Comparison of ENCODE assay signal across 6 cellular contexts in the genomic region with DNA sequence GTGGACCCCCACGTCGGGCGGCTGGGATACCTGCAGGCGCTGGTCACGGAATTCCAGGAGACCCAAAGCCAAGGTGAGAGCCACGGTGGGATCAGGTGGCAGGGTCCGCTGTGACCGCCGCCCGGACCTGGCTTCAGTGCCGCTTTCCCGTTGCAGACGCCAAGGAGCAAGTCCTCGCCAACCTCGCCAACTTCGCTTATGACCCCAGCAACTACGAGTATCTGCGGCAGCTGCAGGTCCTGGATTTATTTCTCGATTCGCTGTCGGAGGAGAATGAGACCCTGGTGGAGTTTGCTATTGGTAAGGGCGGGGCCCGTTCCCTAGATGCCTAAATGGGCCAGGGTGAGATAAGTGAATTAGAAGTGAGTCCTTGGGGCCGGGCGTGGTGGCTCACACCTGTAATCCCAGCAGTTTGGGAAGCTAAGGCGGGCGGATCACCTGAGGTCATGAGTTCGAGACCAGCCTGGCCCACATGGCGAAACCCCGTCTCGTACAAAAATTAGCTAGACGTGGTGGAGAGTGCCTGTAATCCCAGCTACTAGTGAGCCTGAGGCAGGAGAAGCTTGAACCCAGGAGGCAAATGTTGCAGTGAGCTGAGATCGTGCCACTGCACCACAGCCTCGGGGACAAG. TPM values are rescaled to one million over a fixed set of nuclear protein-coding genes. Genes with fewer than 3 reads are reported as not detected.
DNase-seq lines count a peak whose midpoint lies in the region; ATAC-seq and TF ChIP-seq lines count a peak whose summit lies in the region.

No MANE protein-coding gene starts in this region.

- H3K36me3 Mint-ChIP-seq in HFFc6 (ENCODE audit: low read depth): peaks cover 16% of the 10 kb centered on the region
- H3K36me3 Mint-ChIP-seq in activated T-helper 17 cell treated with anti-CD3 and anti-CD28 coated beads, Interleukin-2, amount 50 U/mL, for 72 hours (ENCODE audit: low read depth): peaks cover 28% of the 10 kb centered on the region
- H3K36me3 Mint-ChIP-seq in mesothelial cell of epicardium: peaks cover 12% of the 10 kb centered on the region

- ATAC-seq in activated T-helper 17 cell treated with anti-CD3 and anti-CD28 coated beads, Interleukin-2, amount 50 U/mL, for 72 hours (replicated peaks): no peak

- H3K4me3 Mint-ChIP-seq in HFFc6 (peak overlapping the region; percentile 93), mesothelial cell of epicardium (peak overlapping the region; percentile 82)
- H3K4me3 Mint-ChIP-seq in activated T-helper 17 cell treated with anti-CD3 and anti-CD28 coated beads, Interleukin-2, amount 50 U/mL, for 72 hours: peak overlapping the region; percentile 90

- peaks cover 5% of the 10 kb centered on the region; the same call in 1 of the 2 replicates for H3K27me3 Mint-ChIP-seq in HFFc6 (ENCODE audit: insufficient read depth)
- no peaks in the 10 kb centered on the region for H3K27me3 Mint-ChIP-seq in activated T-helper 17 cell treated with anti-CD3 and anti-CD28 coated beads, Interleukin-2, amount 50 U/mL, for 72 hours
- peaks cover 7% of the 10 kb centered on the region for H3K27me3 Mint-ChIP-seq in mesothelial cell of epicardium (ENCODE audit: low read depth)

- no peak for DNase-seq in HFFc6
- DNase-seq in mesothelial cell of epicardium (ENCODE audit: low spot score in 2 of 2, unreplicated experiment in 2 of 2): no peak
- no peak for DNase-seq in NCI-H524 treated with DMSO at 0.1 percent for 48 hours (lab: John Stamatoyannopoulos, UW)
- no peak for DNase-seq in NCI-H2196 (lab: John Stamatoyannopoulos, UW; ENCODE audit: unreplicated experiment)
- DNase-seq in NAMALWA (ENCODE audit: low spot score): no peak

- H3K4me1 Mint-ChIP-seq in HFFc6 (ENCODE audit: low read depth) (peaks cover 40% of the 10 kb centered on the region), mesothelial cell of epicardium (peaks cover 18% of the 10 kb centered on the region)
- H3K4me1 Mint-ChIP-seq in activated T-helper 17 cell treated with anti-CD3 and anti-CD28 coated beads, Interleukin-2, amount 50 U/mL, for 72 hours: peaks cover 28% of the 10 kb centered on the region

- no peaks in the 10 kb centered on the region for H3K9me3 Mint-ChIP-seq in HFFc6
- no peaks in the 10 kb centered on the region for H3K9me3 Mint-ChIP-seq in activated T-helper 17 cell treated with anti-CD3 and anti-CD28 coated beads, Interleukin-2, amount 50 U/mL, for 72 hours
- no peaks in the 10 kb centered on the region for H3K9me3 Mint-ChIP-seq in mesothelial cell of epicardium

- TF ChIP-seq CTCF in HFFc6 (IDR thresholded peaks at IDR 0.05): no peak
- no peak for TF ChIP-seq CTCF in mesothelial cell of epicardium (IDR thresholded peaks at IDR 0.05; ENCODE audit: unreplicated experiment)

- H3K27ac Mint-ChIP-seq in HFFc6 (no peak overlapping the region), mesothelial cell of epicardium (peak overlapping the region; percentile 39)
- peak overlapping the region; percentile 84 for H3K27ac Mint-ChIP-seq in activated T-helper 17 cell treated with anti-CD3 and anti-CD28 coated beads, Interleukin-2, amount 50 U/mL, for 72 hours

RNA-seq across cellular contexts. Expression of a gene that starts 0.7 kb away (rescaled TPM):
- 10 to 100 TPM in 2 of 6 experiments, 1 to 10 TPM in 4; 9.1 to 11.7 (median 9.6) TPM for total RNA-seq in HFFc6 (2021; fragmentation: NEBNext Ultra II Directional; extraction: Animal tissue kit (Norgen Biotek cat#: 25700))
- 10 to 100 TPM; 10.3 to 14.5 TPM for total RNA-seq in activated T-helper 17 cell treated with anti-CD3 and anti-CD28 coated beads, Interleukin-2, amount 50 U/mL, for 72 hours
- total RNA-seq in mesothelial cell of epicardium: 11.3 to 12.0 TPM (median 11.4 TPM) in 3 replicates

RNA-seq across cellular contexts. Expression of a gene that starts 21.1 kb away (rescaled TPM):
- 10 to 100 TPM; 30.4 to 41.7 (median 36.3) TPM for total RNA-seq in HFFc6 (2021; fragmentation: NEBNext Ultra II Directional; extraction: Animal tissue kit (Norgen Biotek cat#: 25700))
- total RNA-seq in activated T-helper 17 cell treated with anti-CD3 and anti-CD28 coated beads, Interleukin-2, amount 50 U/mL, for 72 hours: 10 to 100 TPM; 56.0 to 64.9 TPM
- total RNA-seq in mesothelial cell of epicardium: 44.3 to 51.0 TPM (median 46.8 TPM) in 3 replicates

RNA-seq across cellular contexts. Expression of a gene that starts 22.7 kb away (rescaled TPM):
- total RNA-seq in HFFc6 (2021; fragmentation: NEBNext Ultra II Directional; extraction: Animal tissue kit (Norgen Biotek cat#: 25700)): 10 to 100 TPM; 13.9 to 25.0 (median 21.1) TPM
- 10 to 100 TPM in 1 of 2 donors, 1 to 10 TPM in 1; 5.4 to 14.6 TPM for total RNA-seq in activated T-helper 17 cell treated with anti-CD3 and anti-CD28 coated beads, Interleukin-2, amount 50 U/mL, for 72 hours
- total RNA-seq in mesothelial cell of epicardium: 46.4 to 49.5 TPM (median 46.9 TPM) in 3 replicates

RNA-seq across cellular contexts. Expression of a gene that starts 43.9 kb away (rescaled TPM):
- total RNA-seq in HFFc6 (2021; fragmentation: NEBNext Ultra II Directional; extraction: Animal tissue kit (Norgen Biotek cat#: 25700)): 100 to 1,000 TPM; 236 to 276 (median 265) TPM
- 100 to 1,000 TPM; 191 to 343 TPM for total RNA-seq in activated T-helper 17 cell treated with anti-CD3 and anti-CD28 coated beads, Interleukin-2, amount 50 U/mL, for 72 hours
- total RNA-seq in mesothelial cell of epicardium: 121 to 132 TPM (median 124 TPM) in 3 replicates
